Comparison of ENCODE assay signal across 11 cellular contexts in genomic region chr2:157181234-157181633, GRCh38.
"Had no signal": no experiment of that assay in that cellular context is flagged by ENCODE, and none has a peak within 500 bp of the region (broad histone marks: within the 10 kb centered on the region; RNA-seq: fewer than 3 reads in every experiment).

No MANE protein-coding gene starts in this region.

- H3K9me3 ChIP-seq: right atrium auricular region, transverse colon had no signal

- H3K27me3 ChIP-seq: right atrium auricular region, transverse colon had no signal

- H3K27ac ChIP-seq: right atrium auricular region, transverse colon had no signal

- H3K36me3 ChIP-seq: right atrium auricular region, transverse colon had no signal

- DNase-seq: activated B cell treated with CpG ODN at 0.5 μM for 24 hours; activated CD4-positive, alpha-beta T cell treated with anti-CD3 and anti-CD28 coated beads, Interleukin-2, amount 10 ng/mL, durations not matched to agents 24 days and 14 days; activated naive CD4-positive, alpha-beta T cell; activated naive CD8-positive, alpha-beta T cell treated with anti-CD3 and anti-CD28 coated beads, Interleukin-2, amount 50 U/mL, for 24 hours; central memory CD4-positive, alpha-beta T cell; hippocampal formation; naive B cell; posterior cingulate gyrus; transverse colon had no signal

- H3K4me1 ChIP-seq: right atrium auricular region, transverse colon had no signal

- H3K4me3 ChIP-seq: right atrium auricular region, smooth muscle cell, transverse colon had no signal

- ATAC-seq: activated naive CD8-positive, alpha-beta T cell treated with anti-CD3 and anti-CD28 coated beads, Interleukin-2, amount 50 U/mL, for 24 hours had no signal
